ENCODE assay signal across 8 cellular contexts in genomic region chr20:19885981-19886665, GRCh38.
DNase-seq lines count a peak whose midpoint lies in the region; ATAC-seq and TF ChIP-seq lines count a peak whose summit lies in the region.
"Had no signal": no experiment of that assay in that cellular context is flagged by ENCODE, and none has a peak within 500 bp of the region (broad histone marks: within the 10 kb centered on the region; RNA-seq: fewer than 3 reads in every experiment).

No MANE protein-coding gene starts in this region.

- 34 to 62% methylated on average over 15 of the region's 15 CpGs for WGBS in lung, 2 donors

- peak overlapping the region; percentile 27 for H3K27ac Mint-ChIP-seq in type B pancreatic cell

- no peak overlapping the region for H3K4me3 ChIP-seq in MG63
- peak overlapping the region; percentile 44 for H3K4me3 ChIP-seq in lung
- H3K4me3 ChIP-seq: HAP-1 had no signal

- no peaks in the 10 kb centered on the region for H3K9me3 ChIP-seq in MG63
- H3K9me3 ChIP-seq in lung (ENCODE audit: control insufficient read depth in 2 of 2, insufficient read depth in 1 of 2, low read length in 1 of 2): no peaks in the 10 kb centered on the region
- H3K9me3 ChIP-seq: HAP-1 had no signal

- H3K36me3 ChIP-seq in MG63: no peaks in the 10 kb centered on the region
- H3K36me3 ChIP-seq in lung (ENCODE audit: control insufficient read depth in 2 of 2, insufficient read depth in 2 of 2, low read length in 2 of 2): no peaks in the 10 kb centered on the region
- H3K36me3 ChIP-seq: HAP-1 had no signal

- no peaks in the 10 kb centered on the region for H3K27me3 Mint-ChIP-seq in type B pancreatic cell

- no peak for TF ChIP-seq CTCF in lung (IDR thresholded peaks at IDR 0.05; ENCODE audit: control extremely low read depth, extremely low read depth)
- no peak for TF ChIP-seq CTCF in type B pancreatic cell (conservative IDR thresholded peaks at IDR 0.05)

- peaks cover 12 to 17% of the 10 kb centered on the region in 2 donors for H3K4me1 ChIP-seq in lung (ENCODE audit: control insufficient read depth in 2 of 2, insufficient read depth in 2 of 2, low read length in 2 of 2)
- H3K4me1 ChIP-seq: HAP-1 had no signal

- peaks cover 16% of the 10 kb centered on the region for H3K36me3 Mint-ChIP-seq in type B pancreatic cell

- DNase-seq in MG63 (peak; percentile 44), lung (ENCODE audit: low spot score) (peak; percentile 35), type B pancreatic cell (ENCODE audit: extremely low spot score, unreplicated experiment) (no peak), T-helper 2 cell (no peak), kidney glomerular epithelial cell (lab: John Stamatoyannopoulos, UW) (no peak)
- DNase-seq in activated effector memory CD4-positive, alpha-beta T cell treated with anti-CD3 and anti-CD28 coated beads, Interleukin-2, amount 50 U/mL, for 16 hours: no peak

- H3K4me3 Mint-ChIP-seq in type B pancreatic cell: peak overlapping the region; percentile 32

- H3K4me1 Mint-ChIP-seq in type B pancreatic cell (ENCODE audit: unreplicated experiment): peaks cover 38% of the 10 kb centered on the region

- H3K27me3 ChIP-seq in MG63 (no peaks in the 10 kb centered on the region), lung (ENCODE audit: control insufficient read depth, insufficient read depth) (no peaks in the 10 kb centered on the region)

- peaks cover 4% of the 10 kb centered on the region for H3K9me3 Mint-ChIP-seq in type B pancreatic cell

- peak overlapping the region; percentile 56 for H3K27ac ChIP-seq in cingulate gyrus (ENCODE audit: low read depth, low read length)
- H3K27ac ChIP-seq in lung (ENCODE audit: low read depth in 1 of 2, low read length in 1 of 2): peak overlapping the region; percentile 86 to 88

- no peak for ATAC-seq in lung (ENCODE audit: insufficient read depth, low FRiP score)

Comparison
In these comparisons a context has a peak if more than half of its experiments do, and no peak if none do; other contexts are left out.
1. DNase-seq: peak in MG63 (single experiment) and lung (single experiment); none in type B pancreatic cell (single experiment), T-helper 2 cell (0 of 5), activated effector memory CD4-positive, alpha-beta T cell treated with anti-CD3 and anti-CD28 coated beads, Interleukin-2, amount 50 U/mL, for 16 hours (single experiment) and kidney glomerular epithelial cell (single experiment).